8 cellular contexts compared by ENCODE assay signal in genomic region chr1:163174524-163175437, GRCh38. TPM values are rescaled to one million over a fixed set of nuclear protein-coding genes. Genes with fewer than 3 reads are reported as not detected.
A peak's percentile ranks its signal among the peaks of the same experiment; 100 is the strongest.
DNase-seq lines count a peak whose midpoint lies in the region; ATAC-seq, FAIRE-seq and TF ChIP-seq lines count a peak whose summit lies in the region.

No MANE protein-coding gene starts in this region.

- H3K4me1 ChIP-seq in A673 (ENCODE audit: insufficient read depth, low read length, poor library complexity, severe bottlenecking) (peaks cover 72% of the 10 kb centered on the region), kidney (ENCODE audit: control insufficient read depth in 1 of 2, insufficient read depth in 1 of 2, low read depth in 1 of 2, low read length in 2 of 2) (peaks cover 0 to 3% of the 10 kb centered on the region in 2 donors)

- H3K4me3 ChIP-seq in A673 (ENCODE audit: low read depth, low read length, poor library complexity, severe bottlenecking) (peak overlapping the region; percentile 13), kidney (ENCODE audit: low read length in 2 of 2) (peak overlapping the region in 1 of 2 donors; percentile 7)

- H3K27ac ChIP-seq in A673 (ENCODE audit: low read depth, low read length, poor library complexity, severe bottlenecking), result peak overlapping the region; percentile 80
- H3K27ac ChIP-seq in kidney (ENCODE audit: low read depth in 2 of 2, low read length in 2 of 2), result no peak overlapping the region

- POLR2A ChIA-PET in A673 (lab: Charles Lee; ENCODE audit: low non-redundant PET), result no interaction called here

- in situ Hi-C loops in T47D (cut with HindIII; ENCODE audit: low pct_unique_long_range_greater_than_20kb, low sequenced_read_pairs), result no loop called here

- BruUV-seq in A673 (replicated peaks; lab: Mats Ljungman, UMichigan), result no TSS peak

- DNase-seq in A673 (ENCODE audit: low spot score) (peak; percentile 94), NCI-H1436 (lab: John Stamatoyannopoulos, UW) (peak; percentile 68), SW480 (ENCODE audit: low spot score) (peak; percentile 45), T47D (ENCODE audit: low read depth in 1 of 2, low spot score in 1 of 2) (peak; percentile 42 to 70), kidney (peak; percentile 73)
- peak; percentile 38 to 46 for DNase-seq in stimulated activated CD4-positive, alpha-beta T cell treated with anti-CD3 and anti-CD28 coated beads, Interleukin-2, amount 100 ng/mL, for 48 hours

- peak; percentile 74 for ATAC-seq in GM18511 (IDR thresholded peaks at IDR 0.05; ENCODE audit: unreplicated experiment)
- no peak for ATAC-seq in GM18870 (IDR thresholded peaks at IDR 0.05; ENCODE audit: unreplicated experiment)

- intact Hi-C loops in A673 (cut with micrococcal nuclease; ENCODE audit: unreplicated experiment), result loop anchor here (1.0 to 5.0 kb wide), 5 partner anchors 67 to 328 kb away; no protein-coding TSS in a partner anchor
- intact Hi-C loops in kidney (cut with DNase I), result loop anchor here (10.0 kb wide), 1 partner anchor 290 kb away; no protein-coding TSS in a partner anchor

- CTCF ChIA-PET in A673 (lab: Charles Lee), result interaction anchor here (0.6 to 2.0 kb wide), 5 partner anchors 65 to 326 kb away, joined by 3 to 9 read pairs (median 4); partner anchors contain the start of gene RGS4

- H3K36me3 ChIP-seq in A673 (ENCODE audit: insufficient read depth, low read length, poor library complexity, severe bottlenecking), result no peaks in the 10 kb centered on the region
- no peaks in the 10 kb centered on the region for H3K36me3 ChIP-seq in kidney (ENCODE audit: control insufficient read depth in 1 of 2, insufficient read depth in 2 of 2, low read length in 2 of 2)

- H3K9me3 ChIP-seq in A673 (ENCODE audit: low read depth, low read length, poor library complexity, severe bottlenecking) (no peaks in the 10 kb centered on the region), kidney (ENCODE audit: control insufficient read depth in 1 of 2, low read length in 2 of 2) (no peaks in the 10 kb centered on the region)

- no peak for FAIRE-seq in kidney (lab: Jason Lieb, UNC)

- no peaks in the 10 kb centered on the region for H3K27me3 ChIP-seq in A673 (replicated peaks; ENCODE audit: insufficient read depth, low read depth, low read length, poor library complexity)

- no peak overlapping the region for H3K9ac ChIP-seq in kidney (ENCODE audit: low read length in 2 of 2)

- peak; percentile 94 for TF ChIP-seq CTCF in A673 (conservative IDR thresholded peaks at IDR 0.05; ENCODE audit: low read depth, low read length)
- peak; percentile 86 for TF ChIP-seq CTCF in kidney (IDR thresholded peaks at IDR 0.05; ENCODE audit: borderline replicate concordance, extremely low read depth, insufficient read depth)

RNA-seq across cellular contexts. Expression of gene RGS5, which starts 27.9 kb away (rescaled TPM):
- total RNA-seq in A673 (2021), result 4.7 and 6.3 TPM in 2 replicates
- total RNA-seq in kidney, result 359 TPM
- 60.5 TPM for polyA plus RNA-seq in kidney (ENCODE audit: insufficient read depth, low read depth, low replicate concordance)

Comparison
In these comparisons a context has a peak if more than half of its experiments do, and no peak if none do; other contexts are left out.
1. DNase-seq: peak in every context shown above with its lines; median percentile 94 in A673; 73 in kidney; 68 in NCI-H1436; 56 in T47D; 45 in SW480; 42 in stimulated activated CD4-positive, alpha-beta T cell treated with anti-CD3 and anti-CD28 coated beads, Interleukin-2, amount 100 ng/mL, for 48 hours.
2. RNA of gene RGS5, which starts 27.9 kb away (total RNA-seq): 359 TPM in kidney (single experiment); 4.7 to 6.3 TPM in A673; every median in the first group is over 10 times any median in the second.